Comparison of ENCODE assay signal across 1 cellular context in the genomic region with DNA sequence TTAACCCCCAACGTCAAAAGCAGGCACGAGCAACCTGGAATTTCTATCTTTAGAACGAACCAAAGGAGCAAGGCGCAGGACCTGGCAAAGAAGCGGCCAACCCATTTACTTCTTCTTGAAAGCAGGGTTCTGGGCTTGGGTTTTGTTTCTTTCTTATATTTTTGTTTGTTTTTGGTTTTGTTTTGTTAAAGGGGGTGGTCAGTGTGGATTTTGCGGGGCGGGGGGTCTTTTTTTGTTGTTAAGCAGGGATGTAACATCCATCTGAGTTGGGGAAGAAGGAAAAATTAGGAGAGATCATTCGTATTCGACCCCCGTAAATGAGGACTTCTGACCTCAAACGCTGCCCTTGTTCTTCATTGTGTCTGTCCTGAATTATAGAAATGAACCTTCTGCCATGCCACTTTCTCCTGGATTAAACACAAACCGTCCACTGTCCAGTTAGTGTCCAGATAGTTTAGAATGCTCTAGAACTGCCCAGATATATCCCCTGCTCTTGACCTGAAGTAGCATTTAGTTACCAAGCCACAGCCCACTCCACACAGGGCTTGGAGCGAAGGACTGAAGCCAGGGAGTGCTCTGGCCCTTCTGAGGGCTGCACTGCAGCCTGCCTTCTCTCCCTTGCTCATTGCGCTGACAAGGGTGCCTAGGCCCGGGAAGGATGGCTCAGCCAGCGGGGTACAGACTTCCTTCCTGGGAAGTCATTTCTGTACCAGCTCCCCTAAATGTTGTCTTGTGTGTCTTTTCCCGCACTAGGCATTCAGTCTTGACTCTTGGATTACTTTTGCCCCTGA.
TF ChIP-seq lines count a peak whose summit lies in the region.

No MANE protein-coding gene starts in this region.

TF ChIP-seq in GM23338, 12 proteins besides CTCF, POLR2A, EP300 and RAD21 (continued from another document):
- TF ChIP-seq, protein P1, sequence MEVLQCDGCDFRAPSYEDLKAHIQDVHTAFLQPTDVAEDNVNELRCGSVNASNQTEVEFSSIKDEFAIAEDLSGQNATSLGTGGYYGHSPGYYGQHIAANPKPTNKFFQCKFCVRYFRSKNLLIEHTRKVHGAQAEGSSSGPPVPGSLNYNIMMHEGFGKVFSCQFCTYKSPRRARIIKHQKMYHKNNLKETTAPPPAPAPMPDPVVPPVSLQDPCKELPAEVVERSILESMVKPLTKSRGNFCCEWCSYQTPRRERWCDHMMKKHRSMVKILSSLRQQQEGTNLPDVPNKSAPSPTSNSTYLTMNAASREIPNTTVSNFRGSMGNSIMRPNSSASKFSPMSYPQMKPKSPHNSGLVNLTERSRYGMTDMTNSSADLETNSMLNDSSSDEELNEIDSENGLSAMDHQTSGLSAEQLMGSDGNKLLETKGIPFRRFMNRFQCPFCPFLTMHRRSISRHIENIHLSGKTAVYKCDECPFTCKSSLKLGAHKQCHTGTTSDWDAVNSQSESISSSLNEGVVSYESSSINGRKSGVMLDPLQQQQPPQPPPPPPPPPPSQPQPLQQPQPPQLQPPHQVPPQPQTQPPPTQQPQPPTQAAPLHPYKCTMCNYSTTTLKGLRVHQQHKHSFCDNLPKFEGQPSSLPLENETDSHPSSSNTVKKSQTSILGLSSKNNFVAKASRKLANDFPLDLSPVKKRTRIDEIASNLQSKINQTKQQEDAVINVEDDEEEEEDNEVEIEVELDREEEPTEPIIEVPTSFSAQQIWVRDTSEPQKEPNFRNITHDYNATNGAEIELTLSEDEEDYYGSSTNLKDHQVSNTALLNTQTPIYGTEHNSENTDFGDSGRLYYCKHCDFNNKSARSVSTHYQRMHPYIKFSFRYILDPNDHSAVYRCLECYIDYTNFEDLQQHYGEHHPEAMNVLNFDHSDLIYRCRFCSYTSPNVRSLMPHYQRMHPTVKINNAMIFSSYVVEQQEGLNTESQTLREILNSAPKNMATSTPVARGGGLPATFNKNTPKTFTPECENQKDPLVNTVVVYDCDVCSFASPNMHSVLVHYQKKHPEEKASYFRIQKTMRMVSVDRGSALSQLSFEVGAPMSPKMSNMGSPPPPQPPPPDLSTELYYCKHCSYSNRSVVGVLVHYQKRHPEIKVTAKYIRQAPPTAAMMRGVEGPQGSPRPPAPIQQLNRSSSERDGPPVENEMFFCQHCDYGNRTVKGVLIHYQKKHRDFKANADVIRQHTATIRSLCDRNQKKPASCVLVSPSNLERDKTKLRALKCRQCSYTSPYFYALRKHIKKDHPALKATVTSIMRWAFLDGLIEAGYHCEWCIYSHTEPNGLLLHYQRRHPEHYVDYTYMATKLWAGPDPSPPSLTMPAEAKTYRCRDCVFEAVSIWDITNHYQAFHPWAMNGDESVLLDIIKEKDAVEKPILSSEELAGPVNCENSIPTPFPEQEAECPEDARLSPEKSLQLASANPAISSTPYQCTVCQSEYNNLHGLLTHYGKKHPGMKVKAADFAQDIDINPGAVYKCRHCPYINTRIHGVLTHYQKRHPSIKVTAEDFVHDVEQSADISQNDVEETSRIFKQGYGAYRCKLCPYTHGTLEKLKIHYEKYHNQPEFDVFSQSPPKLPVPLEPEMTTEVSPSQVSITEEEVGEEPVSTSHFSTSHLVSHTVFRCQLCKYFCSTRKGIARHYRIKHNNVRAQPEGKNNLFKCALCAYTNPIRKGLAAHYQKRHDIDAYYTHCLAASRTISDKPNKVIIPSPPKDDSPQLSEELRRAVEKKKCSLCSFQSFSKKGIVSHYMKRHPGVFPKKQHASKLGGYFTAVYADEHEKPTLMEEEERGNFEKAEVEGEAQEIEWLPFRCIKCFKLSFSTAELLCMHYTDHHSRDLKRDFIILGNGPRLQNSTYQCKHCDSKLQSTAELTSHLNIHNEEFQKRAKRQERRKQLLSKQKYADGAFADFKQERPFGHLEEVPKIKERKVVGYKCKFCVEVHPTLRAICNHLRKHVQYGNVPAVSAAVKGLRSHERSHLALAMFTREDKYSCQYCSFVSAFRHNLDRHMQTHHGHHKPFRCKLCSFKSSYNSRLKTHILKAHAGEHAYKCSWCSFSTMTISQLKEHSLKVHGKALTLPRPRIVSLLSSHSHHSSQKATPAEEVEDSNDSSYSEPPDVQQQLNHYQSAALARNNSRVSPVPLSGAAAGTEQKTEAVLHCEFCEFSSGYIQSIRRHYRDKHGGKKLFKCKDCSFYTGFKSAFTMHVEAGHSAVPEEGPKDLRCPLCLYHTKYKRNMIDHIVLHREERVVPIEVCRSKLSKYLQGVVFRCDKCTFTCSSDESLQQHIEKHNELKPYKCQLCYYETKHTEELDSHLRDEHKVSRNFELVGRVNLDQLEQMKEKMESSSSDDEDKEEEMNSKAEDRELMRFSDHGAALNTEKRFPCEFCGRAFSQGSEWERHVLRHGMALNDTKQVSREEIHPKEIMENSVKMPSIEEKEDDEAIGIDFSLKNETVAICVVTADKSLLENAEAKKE (CRISPR knock-in tag; IDR thresholded peaks at IDR 0.05) = no peak
- TF ChIP-seq EZH2 (IDR thresholded peaks at IDR 0.05; ENCODE audit: low read depth, unreplicated experiment) (no peak), EZH2phosphoT487 (IDR thresholded peaks at IDR 0.05; ENCODE audit: unreplicated experiment) (no peak)
